In the genomic region with DNA sequence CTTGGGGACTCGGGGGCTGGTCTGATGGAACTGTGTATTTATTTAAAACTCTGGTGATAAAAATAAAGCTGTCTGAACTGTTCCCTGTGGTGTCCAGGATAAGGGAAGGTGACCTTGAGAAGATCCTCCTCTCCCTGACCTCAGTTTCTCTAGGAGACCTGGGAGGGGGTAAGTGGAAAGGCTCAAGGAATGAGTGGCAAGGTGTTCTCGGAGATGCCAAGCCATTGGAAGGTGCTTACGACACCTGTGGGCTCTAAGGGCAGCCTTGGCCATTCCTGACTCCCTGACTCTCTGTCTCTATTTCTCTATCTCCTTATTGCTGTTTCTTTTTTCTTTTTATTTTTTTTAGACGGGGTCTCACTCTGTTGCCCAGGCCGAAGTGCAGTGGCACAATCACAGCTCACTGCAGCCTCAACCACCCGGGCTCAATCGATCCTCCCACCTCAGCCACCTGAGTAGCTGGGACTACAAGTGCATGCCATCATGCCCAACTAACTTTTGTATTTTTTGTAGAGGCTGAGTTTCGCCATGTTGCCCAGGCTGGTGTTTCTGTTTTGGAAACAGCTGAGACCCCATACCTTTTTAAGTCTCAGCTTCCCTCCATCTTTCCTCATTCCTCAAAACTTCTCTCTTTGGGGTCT, we compare ENCODE assay signal across 1 cellular context.
A peak's percentile ranks its signal among the peaks of the same experiment; 100 is the strongest.
TF ChIP-seq lines count a peak whose summit lies in the region.

No MANE protein-coding gene starts in this region.

TF ChIP-seq in K562, 482 proteins besides CTCF, POLR2A, EP300 and RAD21:
- TF ChIP-seq MIER1 (IDR thresholded peaks at IDR 0.05; ENCODE audit: low read depth) (no peak), THRAP3 (IDR thresholded peaks at IDR 0.05; ENCODE audit: borderline replicate concordance) (no peak), SUPT5H (IDR thresholded peaks at IDR 0.05) (peak; percentile 20; the same call in 1 of the 2 replicates), ZNF384 (IDR thresholded peaks at IDR 0.05; ENCODE audit: low read depth, low read length) (peak; percentile 10; the same call in 1 of the 2 replicates), FOXK1 (CRISPR knock-in tag; IDR thresholded peaks at IDR 0.05; ENCODE audit: borderline replicate concordance) (0 out of 2 replicates have a peak, but pooled peaks have one; percentile 29), TBL1XR1 (IDR thresholded peaks at IDR 0.05; ENCODE audit: low read length in 2 of 2) (no peak), TARDBP (IDR thresholded peaks at IDR 0.05) (no peak), XRCC3 (IDR thresholded peaks at IDR 0.05) (no peak), ZNF197 (CRISPR knock-in tag; IDR thresholded peaks at IDR 0.05; ENCODE audit: low read depth) (no peak), KLF13 (tag; IDR thresholded peaks at IDR 0.05; ENCODE audit: borderline replicate concordance, low read depth) (no peak), YBX1 (IDR thresholded peaks at IDR 0.05) (no peak), ZNF121 (CRISPR knock-in tag; conservative IDR thresholded peaks at IDR 0.05) (peak; percentile 64), FOXP1 (CRISPR knock-in tag; IDR thresholded peaks at IDR 0.05) (no peak), CHD1 (IDR thresholded peaks at IDR 0.05; ENCODE audit: low read length) (no peak), ESRRA (IDR thresholded peaks at IDR 0.05; ENCODE audit: borderline replicate concordance, low read depth) (peak; percentile 47; the same call in 1 of the 2 replicates), ILF3 (IDR thresholded peaks at IDR 0.05; ENCODE audit: borderline replicate concordance) (0 out of 2 replicates have a peak, but pooled peaks have one; percentile 25), ELF4 (CRISPR knock-in tag; IDR thresholded peaks at IDR 0.05) (no peak), ZNF41 (CRISPR knock-in tag; conservative IDR thresholded peaks at IDR 0.05) (no peak), TCF3 (CRISPR knock-in tag; IDR thresholded peaks at IDR 0.05) (no peak), BCOR (IDR thresholded peaks at IDR 0.05) (no peak), ZNF143 (CRISPR knock-in tag; IDR thresholded peaks at IDR 0.05) (0 out of 2 replicates have a peak, but pooled peaks have one; percentile 46), TEAD1 (CRISPR knock-in tag; IDR thresholded peaks at IDR 0.05) (0 out of 4 replicates have a peak, but pooled peaks of 1 of the 2 experiments have one; percentile 1), BMI1 (IDR thresholded peaks at IDR 0.05; ENCODE audit: low read length) (no peak)
- TF ChIP-seq, protein P1, sequence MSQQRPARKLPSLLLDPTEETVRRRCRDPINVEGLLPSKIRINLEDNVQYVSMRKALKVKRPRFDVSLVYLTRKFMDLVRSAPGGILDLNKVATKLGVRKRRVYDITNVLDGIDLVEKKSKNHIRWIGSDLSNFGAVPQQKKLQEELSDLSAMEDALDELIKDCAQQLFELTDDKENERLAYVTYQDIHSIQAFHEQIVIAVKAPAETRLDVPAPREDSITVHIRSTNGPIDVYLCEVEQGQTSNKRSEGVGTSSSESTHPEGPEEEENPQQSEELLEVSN (IDR thresholded peaks at IDR 0.05; ENCODE audit: borderline replicate concordance in 1 of 2, extremely low read depth in 1 of 2, insufficient read depth in 1 of 2, insufficient read length in 1 of 2, low read depth in 1 of 2, low read length in 1 of 2, poor library complexity in 1 of 2, severe bottlenecking in 1 of 2): no peak
- TF ChIP-seq, protein P2, sequence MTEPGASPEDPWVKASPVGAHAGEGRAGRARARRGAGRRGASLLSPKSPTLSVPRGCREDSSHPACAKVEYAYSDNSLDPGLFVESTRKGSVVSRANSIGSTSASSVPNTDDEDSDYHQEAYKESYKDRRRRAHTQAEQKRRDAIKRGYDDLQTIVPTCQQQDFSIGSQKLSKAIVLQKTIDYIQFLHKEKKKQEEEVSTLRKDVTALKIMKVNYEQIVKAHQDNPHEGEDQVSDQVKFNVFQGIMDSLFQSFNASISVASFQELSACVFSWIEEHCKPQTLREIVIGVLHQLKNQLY (CRISPR knock-in tag; conservative IDR thresholded peaks at IDR 0.05): no peak; a peak in 1 of 4 replicates
- TF ChIP-seq, protein P3, sequence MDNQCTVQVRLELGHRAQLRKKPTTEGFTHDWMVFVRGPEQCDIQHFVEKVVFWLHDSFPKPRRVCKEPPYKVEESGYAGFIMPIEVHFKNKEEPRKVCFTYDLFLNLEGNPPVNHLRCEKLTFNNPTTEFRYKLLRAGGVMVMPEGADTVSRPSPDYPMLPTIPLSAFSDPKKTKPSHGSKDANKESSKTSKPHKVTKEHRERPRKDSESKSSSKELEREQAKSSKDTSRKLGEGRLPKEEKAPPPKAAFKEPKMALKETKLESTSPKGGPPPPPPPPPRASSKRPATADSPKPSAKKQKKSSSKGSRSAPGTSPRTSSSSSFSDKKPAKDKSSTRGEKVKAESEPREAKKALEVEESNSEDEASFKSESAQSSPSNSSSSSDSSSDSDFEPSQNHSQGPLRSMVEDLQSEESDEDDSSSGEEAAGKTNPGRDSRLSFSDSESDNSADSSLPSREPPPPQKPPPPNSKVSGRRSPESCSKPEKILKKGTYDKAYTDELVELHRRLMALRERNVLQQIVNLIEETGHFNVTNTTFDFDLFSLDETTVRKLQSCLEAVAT (IDR thresholded peaks at IDR 0.05): 0 out of 4 replicates have a peak, but pooled peaks of 1 of the 2 experiments have one; percentile 18
- TF ChIP-seq, protein P4, sequence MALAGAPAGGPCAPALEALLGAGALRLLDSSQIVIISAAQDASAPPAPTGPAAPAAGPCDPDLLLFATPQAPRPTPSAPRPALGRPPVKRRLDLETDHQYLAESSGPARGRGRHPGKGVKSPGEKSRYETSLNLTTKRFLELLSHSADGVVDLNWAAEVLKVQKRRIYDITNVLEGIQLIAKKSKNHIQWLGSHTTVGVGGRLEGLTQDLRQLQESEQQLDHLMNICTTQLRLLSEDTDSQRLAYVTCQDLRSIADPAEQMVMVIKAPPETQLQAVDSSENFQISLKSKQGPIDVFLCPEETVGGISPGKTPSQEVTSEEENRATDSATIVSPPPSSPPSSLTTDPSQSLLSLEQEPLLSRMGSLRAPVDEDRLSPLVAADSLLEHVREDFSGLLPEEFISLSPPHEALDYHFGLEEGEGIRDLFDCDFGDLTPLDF (CRISPR knock-in tag; IDR thresholded peaks at IDR 0.05): peak; percentile 42; the same call in 1 of the 2 replicates
- TF ChIP-seq, protein P5, sequence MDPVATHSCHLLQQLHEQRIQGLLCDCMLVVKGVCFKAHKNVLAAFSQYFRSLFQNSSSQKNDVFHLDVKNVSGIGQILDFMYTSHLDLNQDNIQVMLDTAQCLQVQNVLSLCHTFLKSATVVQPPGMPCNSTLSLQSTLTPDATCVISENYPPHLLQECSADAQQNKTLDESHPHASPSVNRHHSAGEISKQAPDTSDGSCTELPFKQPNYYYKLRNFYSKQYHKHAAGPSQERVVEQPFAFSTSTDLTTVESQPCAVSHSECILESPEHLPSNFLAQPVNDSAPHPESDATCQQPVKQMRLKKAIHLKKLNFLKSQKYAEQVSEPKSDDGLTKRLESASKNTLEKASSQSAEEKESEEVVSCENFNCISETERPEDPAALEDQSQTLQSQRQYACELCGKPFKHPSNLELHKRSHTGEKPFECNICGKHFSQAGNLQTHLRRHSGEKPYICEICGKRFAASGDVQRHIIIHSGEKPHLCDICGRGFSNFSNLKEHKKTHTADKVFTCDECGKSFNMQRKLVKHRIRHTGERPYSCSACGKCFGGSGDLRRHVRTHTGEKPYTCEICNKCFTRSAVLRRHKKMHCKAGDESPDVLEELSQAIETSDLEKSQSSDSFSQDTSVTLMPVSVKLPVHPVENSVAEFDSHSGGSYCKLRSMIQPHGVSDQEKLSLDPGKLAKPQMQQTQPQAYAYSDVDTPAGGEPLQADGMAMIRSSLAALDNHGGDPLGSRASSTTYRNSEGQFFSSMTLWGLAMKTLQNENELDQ (CRISPR knock-in tag; IDR thresholded peaks at IDR 0.05; ENCODE audit: borderline replicate concordance): 0 out of 2 replicates have a peak, but pooled peaks have one; percentile 23
